ENCODE assay signal across 1 cellular context in genomic region chr20:62301773-62302340, GRCh38.
TF ChIP-seq lines count a peak whose summit lies in the region.

No MANE protein-coding gene starts in this region.

TF ChIP-seq in HepG2, 621 proteins besides CTCF, POLR2A, EP300 and RAD21 (continued from another document and continues in another):
- TF ChIP-seq, protein P1, sequence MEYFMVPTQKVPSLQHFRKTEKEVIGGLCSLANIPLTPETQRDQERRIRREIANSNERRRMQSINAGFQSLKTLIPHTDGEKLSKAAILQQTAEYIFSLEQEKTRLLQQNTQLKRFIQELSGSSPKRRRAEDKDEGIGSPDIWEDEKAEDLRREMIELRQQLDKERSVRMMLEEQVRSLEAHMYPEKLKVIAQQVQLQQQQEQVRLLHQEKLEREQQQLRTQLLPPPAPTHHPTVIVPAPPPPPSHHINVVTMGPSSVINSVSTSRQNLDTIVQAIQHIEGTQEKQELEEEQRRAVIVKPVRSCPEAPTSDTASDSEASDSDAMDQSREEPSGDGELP (IDR thresholded peaks at IDR 0.05; ENCODE audit: borderline replicate concordance, low read depth): peak; percentile 75
- no peak for TF ChIP-seq DMAP1 (CRISPR knock-in tag; IDR thresholded peaks at IDR 0.05)
- peak; percentile 89 for TF ChIP-seq MED1 (CRISPR knock-in tag; IDR thresholded peaks at IDR 0.05)
- no peak for TF ChIP-seq ZBTB34 (CRISPR knock-in tag; IDR thresholded peaks at IDR 0.05)
- TF ChIP-seq JUNB (CRISPR knock-in tag; IDR thresholded peaks at IDR 0.05; ENCODE audit: borderline replicate concordance): no peak
- TF ChIP-seq NCOA1 (CRISPR knock-in tag; IDR thresholded peaks at IDR 0.05): peak; percentile 20; the same call in 1 of the 2 replicates
- no peak for TF ChIP-seq RBFOX2 (IDR thresholded peaks at IDR 0.05; ENCODE audit: low read depth, low read length)
- no peak for TF ChIP-seq HNRNPLL (IDR thresholded peaks at IDR 0.05; ENCODE audit: low read depth, low read length, poor library complexity, severe bottlenecking)
- TF ChIP-seq FOXK1 (CRISPR knock-in tag; IDR thresholded peaks at IDR 0.05; ENCODE audit: borderline replicate concordance, low read depth): peak; percentile 93; the same call in 1 of the 2 replicates
- TF ChIP-seq, protein P2, sequence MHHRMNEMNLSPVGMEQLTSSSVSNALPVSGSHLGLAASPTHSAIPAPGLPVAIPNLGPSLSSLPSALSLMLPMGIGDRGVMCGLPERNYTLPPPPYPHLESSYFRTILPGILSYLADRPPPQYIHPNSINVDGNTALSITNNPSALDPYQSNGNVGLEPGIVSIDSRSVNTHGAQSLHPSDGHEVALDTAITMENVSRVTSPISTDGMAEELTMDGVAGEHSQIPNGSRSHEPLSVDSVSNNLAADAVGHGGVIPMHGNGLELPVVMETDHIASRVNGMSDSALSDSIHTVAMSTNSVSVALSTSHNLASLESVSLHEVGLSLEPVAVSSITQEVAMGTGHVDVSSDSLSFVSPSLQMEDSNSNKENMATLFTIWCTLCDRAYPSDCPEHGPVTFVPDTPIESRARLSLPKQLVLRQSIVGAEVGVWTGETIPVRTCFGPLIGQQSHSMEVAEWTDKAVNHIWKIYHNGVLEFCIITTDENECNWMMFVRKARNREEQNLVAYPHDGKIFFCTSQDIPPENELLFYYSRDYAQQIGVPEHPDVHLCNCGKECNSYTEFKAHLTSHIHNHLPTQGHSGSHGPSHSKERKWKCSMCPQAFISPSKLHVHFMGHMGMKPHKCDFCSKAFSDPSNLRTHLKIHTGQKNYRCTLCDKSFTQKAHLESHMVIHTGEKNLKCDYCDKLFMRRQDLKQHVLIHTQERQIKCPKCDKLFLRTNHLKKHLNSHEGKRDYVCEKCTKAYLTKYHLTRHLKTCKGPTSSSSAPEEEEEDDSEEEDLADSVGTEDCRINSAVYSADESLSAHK (CRISPR knock-in tag; IDR thresholded peaks at IDR 0.05; ENCODE audit: borderline replicate concordance): peak; percentile 76; the same call in 1 of the 2 replicates
- no peak for TF ChIP-seq HNRNPK (IDR thresholded peaks at IDR 0.05; ENCODE audit: low read depth, low read length, poor library complexity, severe bottlenecking)
- no peak for TF ChIP-seq IKZF1 (IDR thresholded peaks at IDR 0.05)
- peak; percentile 97 for TF ChIP-seq ZNF331 (CRISPR knock-in tag; IDR thresholded peaks at IDR 0.05)
- no peak for TF ChIP-seq EEA1 (CRISPR knock-in tag; IDR thresholded peaks at IDR 0.05; ENCODE audit: borderline replicate concordance)
- peak; percentile 83; the same call in 1 of the 2 replicates for TF ChIP-seq REPIN1 (CRISPR knock-in tag; IDR thresholded peaks at IDR 0.05; ENCODE audit: borderline replicate concordance, low read depth)
- TF ChIP-seq ZSCAN29 (CRISPR knock-in tag; conservative IDR thresholded peaks at IDR 0.05): 0 out of 2 replicates have a peak, but pooled peaks have one; percentile 34
- TF ChIP-seq ZNF775 (CRISPR knock-in tag; IDR thresholded peaks at IDR 0.05; ENCODE audit: borderline replicate concordance): 0 out of 2 replicates have a peak, but pooled peaks have one; percentile 69
- peak; percentile 96 for TF ChIP-seq SKI (IDR thresholded peaks at IDR 0.05; ENCODE audit: partially characterized antibody)
- peak; percentile 89 for TF ChIP-seq MIXL1 (CRISPR knock-in tag; IDR thresholded peaks at IDR 0.05)
- TF ChIP-seq SETDB1 (CRISPR knock-in tag; IDR thresholded peaks at IDR 0.05; ENCODE audit: borderline replicate concordance): 0 out of 2 replicates have a peak, but pooled peaks have one; percentile 20
- TF ChIP-seq ZMYM4 (CRISPR knock-in tag; IDR thresholded peaks at IDR 0.05): peak; percentile 81
- TF ChIP-seq ATAD3A (CRISPR knock-in tag; IDR thresholded peaks at IDR 0.05): peak; percentile 65; the same call in 1 of the 2 replicates
- peak; percentile 54; the same call in 1 of the 2 replicates for TF ChIP-seq BORCS8-MEF2B (CRISPR knock-in tag; IDR thresholded peaks at IDR 0.05)
- TF ChIP-seq ZNF660 (CRISPR knock-in tag; IDR thresholded peaks at IDR 0.05; ENCODE audit: borderline replicate concordance, low read depth): peak; percentile 71; the same call in 1 of the 2 replicates
- no peak for TF ChIP-seq ZNF496 (CRISPR knock-in tag; IDR thresholded peaks at IDR 0.05; ENCODE audit: insufficient replicate concordance)
- TF ChIP-seq TRIM24 (CRISPR knock-in tag; IDR thresholded peaks at IDR 0.05): no peak
- TF ChIP-seq, protein P3, sequence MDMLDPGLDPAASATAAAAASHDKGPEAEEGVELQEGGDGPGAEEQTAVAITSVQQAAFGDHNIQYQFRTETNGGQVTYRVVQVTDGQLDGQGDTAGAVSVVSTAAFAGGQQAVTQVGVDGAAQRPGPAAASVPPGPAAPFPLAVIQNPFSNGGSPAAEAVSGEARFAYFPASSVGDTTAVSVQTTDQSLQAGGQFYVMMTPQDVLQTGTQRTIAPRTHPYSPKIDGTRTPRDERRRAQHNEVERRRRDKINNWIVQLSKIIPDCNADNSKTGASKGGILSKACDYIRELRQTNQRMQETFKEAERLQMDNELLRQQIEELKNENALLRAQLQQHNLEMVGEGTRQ (IDR thresholded peaks at IDR 0.05; ENCODE audit: low read depth, low read length): no peak
- TF ChIP-seq, protein P3 (CRISPR knock-in tag; IDR thresholded peaks at IDR 0.05; ENCODE audit: borderline replicate concordance): no peak
- TF ChIP-seq NFKBIZ (CRISPR knock-in tag; IDR thresholded peaks at IDR 0.05): peak; percentile 48
- peak; percentile 67 for TF ChIP-seq HNF4A (CRISPR knock-in tag; IDR thresholded peaks at IDR 0.05)
- peak; percentile 47; the same call in 1 of the 2 replicates for TF ChIP-seq FOSL1 (CRISPR knock-in tag; IDR thresholded peaks at IDR 0.05; ENCODE audit: borderline replicate concordance)
- TF ChIP-seq MXI1 (IDR thresholded peaks at IDR 0.05; ENCODE audit: borderline replicate concordance, low read depth, low read length): peak; percentile 91; the same call in 2 of the 3 replicates
- TF ChIP-seq ZBTB7B (CRISPR knock-in tag; IDR thresholded peaks at IDR 0.05): peak; percentile 93
- peak; percentile 61 for TF ChIP-seq ZNF143 (CRISPR knock-in tag; IDR thresholded peaks at IDR 0.05)
- no peak for TF ChIP-seq POLR2G (IDR thresholded peaks at IDR 0.05; ENCODE audit: low read depth, low read length)
- TF ChIP-seq ZFYVE20 (CRISPR knock-in tag; IDR thresholded peaks at IDR 0.05; ENCODE audit: borderline replicate concordance, low read depth): no peak
- TF ChIP-seq HES4 (CRISPR knock-in tag; IDR thresholded peaks at IDR 0.05; ENCODE audit: borderline replicate concordance): no peak
- peak; percentile 80; the same call in 1 of the 2 replicates for TF ChIP-seq ZMAT3 (CRISPR knock-in tag; conservative IDR thresholded peaks at IDR 0.05)
- TF ChIP-seq NFKB2 (CRISPR knock-in tag; IDR thresholded peaks at IDR 0.05; ENCODE audit: borderline replicate concordance): peak; percentile 73; the same call in 1 of the 2 replicates
- TF ChIP-seq ZNF687 (CRISPR knock-in tag; IDR thresholded peaks at IDR 0.05): peak; percentile 74
- TF ChIP-seq ZNF790 (CRISPR knock-in tag; IDR thresholded peaks at IDR 0.05; ENCODE audit: borderline replicate concordance): 0 out of 2 replicates have a peak, but pooled peaks have one; percentile 77
- TF ChIP-seq ZNF576 (CRISPR knock-in tag; IDR thresholded peaks at IDR 0.05): peak; percentile 83; the same call in 1 of the 2 replicates
- peak; percentile 70; the same call in 1 of the 2 replicates for TF ChIP-seq AKAP8 (CRISPR knock-in tag; IDR thresholded peaks at IDR 0.05)
- TF ChIP-seq, protein P4, sequence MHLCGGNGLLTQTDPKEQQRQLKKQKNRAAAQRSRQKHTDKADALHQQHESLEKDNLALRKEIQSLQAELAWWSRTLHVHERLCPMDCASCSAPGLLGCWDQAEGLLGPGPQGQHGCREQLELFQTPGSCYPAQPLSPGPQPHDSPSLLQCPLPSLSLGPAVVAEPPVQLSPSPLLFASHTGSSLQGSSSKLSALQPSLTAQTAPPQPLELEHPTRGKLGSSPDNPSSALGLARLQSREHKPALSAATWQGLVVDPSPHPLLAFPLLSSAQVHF (CRISPR knock-in tag; IDR thresholded peaks at IDR 0.05): no peak
- peak; percentile 87 for TF ChIP-seq KMT2A (CRISPR knock-in tag; IDR thresholded peaks at IDR 0.05)
- TF ChIP-seq, protein P5, sequence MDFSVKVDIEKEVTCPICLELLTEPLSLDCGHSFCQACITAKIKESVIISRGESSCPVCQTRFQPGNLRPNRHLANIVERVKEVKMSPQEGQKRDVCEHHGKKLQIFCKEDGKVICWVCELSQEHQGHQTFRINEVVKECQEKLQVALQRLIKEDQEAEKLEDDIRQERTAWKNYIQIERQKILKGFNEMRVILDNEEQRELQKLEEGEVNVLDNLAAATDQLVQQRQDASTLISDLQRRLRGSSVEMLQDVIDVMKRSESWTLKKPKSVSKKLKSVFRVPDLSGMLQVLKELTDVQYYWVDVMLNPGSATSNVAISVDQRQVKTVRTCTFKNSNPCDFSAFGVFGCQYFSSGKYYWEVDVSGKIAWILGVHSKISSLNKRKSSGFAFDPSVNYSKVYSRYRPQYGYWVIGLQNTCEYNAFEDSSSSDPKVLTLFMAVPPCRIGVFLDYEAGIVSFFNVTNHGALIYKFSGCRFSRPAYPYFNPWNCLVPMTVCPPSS (IDR thresholded peaks at IDR 0.05): no peak
- no peak for TF ChIP-seq TOPORS (CRISPR knock-in tag; IDR thresholded peaks at IDR 0.05)
- TF ChIP-seq ZNF251 (CRISPR knock-in tag; IDR thresholded peaks at IDR 0.05): no peak
- TF ChIP-seq KAT2B (IDR thresholded peaks at IDR 0.05; ENCODE audit: borderline replicate concordance, low read depth, low read length): no peak
- TF ChIP-seq RFXANK (CRISPR knock-in tag; IDR thresholded peaks at IDR 0.05): peak; percentile 68; the same call in 1 of the 2 replicates
- TF ChIP-seq ZBTB42 (CRISPR knock-in tag; IDR thresholded peaks at IDR 0.05): no peak
- TF ChIP-seq HOXA3 (CRISPR knock-in tag; IDR thresholded peaks at IDR 0.05): peak; percentile 91
- peak; percentile 76 for TF ChIP-seq HIVEP1 (CRISPR knock-in tag; IDR thresholded peaks at IDR 0.05)
- no peak for TF ChIP-seq ARID2 (CRISPR knock-in tag; IDR thresholded peaks at IDR 0.05; ENCODE audit: borderline replicate concordance)
- TF ChIP-seq, protein P6, sequence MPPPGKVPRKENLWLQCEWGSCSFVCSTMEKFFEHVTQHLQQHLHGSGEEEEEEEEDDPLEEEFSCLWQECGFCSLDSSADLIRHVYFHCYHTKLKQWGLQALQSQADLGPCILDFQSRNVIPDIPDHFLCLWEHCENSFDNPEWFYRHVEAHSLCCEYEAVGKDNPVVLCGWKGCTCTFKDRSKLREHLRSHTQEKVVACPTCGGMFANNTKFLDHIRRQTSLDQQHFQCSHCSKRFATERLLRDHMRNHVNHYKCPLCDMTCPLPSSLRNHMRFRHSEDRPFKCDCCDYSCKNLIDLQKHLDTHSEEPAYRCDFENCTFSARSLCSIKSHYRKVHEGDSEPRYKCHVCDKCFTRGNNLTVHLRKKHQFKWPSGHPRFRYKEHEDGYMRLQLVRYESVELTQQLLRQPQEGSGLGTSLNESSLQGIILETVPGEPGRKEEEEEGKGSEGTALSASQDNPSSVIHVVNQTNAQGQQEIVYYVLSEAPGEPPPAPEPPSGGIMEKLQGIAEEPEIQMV (CRISPR knock-in tag; IDR thresholded peaks at IDR 0.05; ENCODE audit: low read depth): peak; percentile 82
- TF ChIP-seq, protein P7, sequence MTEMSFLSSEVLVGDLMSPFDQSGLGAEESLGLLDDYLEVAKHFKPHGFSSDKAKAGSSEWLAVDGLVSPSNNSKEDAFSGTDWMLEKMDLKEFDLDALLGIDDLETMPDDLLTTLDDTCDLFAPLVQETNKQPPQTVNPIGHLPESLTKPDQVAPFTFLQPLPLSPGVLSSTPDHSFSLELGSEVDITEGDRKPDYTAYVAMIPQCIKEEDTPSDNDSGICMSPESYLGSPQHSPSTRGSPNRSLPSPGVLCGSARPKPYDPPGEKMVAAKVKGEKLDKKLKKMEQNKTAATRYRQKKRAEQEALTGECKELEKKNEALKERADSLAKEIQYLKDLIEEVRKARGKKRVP (CRISPR knock-in tag; IDR thresholded peaks at IDR 0.05): peak in 1 of 2 experiments; percentile 50; a peak in 1 of 4 replicates
